14 cellular contexts compared by ENCODE assay signal in genomic region chr3:173510565-173510964, GRCh38.
DNase-seq lines count a peak whose midpoint lies in the region; TF ChIP-seq lines count a peak whose summit lies in the region.
"Had no signal": no experiment of that assay in that cellular context is flagged by ENCODE, and none has a peak within 500 bp of the region (broad histone marks: within the 10 kb centered on the region; RNA-seq: fewer than 3 reads in every experiment).

No MANE protein-coding gene starts in this region.

- peak; percentile 33 for TF ChIP-seq EP300 in neural cell (conservative IDR thresholded peaks at IDR 0.05; ENCODE audit: poor library complexity, severe bottlenecking)
- no peak for TF ChIP-seq EP300 in transverse colon (IDR thresholded peaks at IDR 0.05; ENCODE audit: low read depth)

- WGBS in transverse colon (ENCODE audit: low coverage in 1 of 2), 2 donors = 73 to 80% methylated on average over 4 of the region's 4 CpGs

- H3K79me2 ChIP-seq in neural cell (replicated peaks; ENCODE audit: insufficient read depth, low read length) = no peaks in the 10 kb centered on the region

- H3K9me3 ChIP-seq in neural cell (ENCODE audit: low read length) = no peaks in the 10 kb centered on the region
- no peaks in the 10 kb centered on the region for H3K9me3 ChIP-seq in transverse colon
- H3K9me3 ChIP-seq: BLaER1 had no signal

- H4K20me1 ChIP-seq in neural cell (ENCODE audit: insufficient read depth) = no peaks in the 10 kb centered on the region
- H4K20me1 ChIP-seq: BLaER1 had no signal

- peak overlapping the region; percentile 6 for H3K4me3 ChIP-seq in neural cell (ENCODE audit: low read length)
- no peak overlapping the region for H3K4me3 ChIP-seq in transverse colon
- H3K4me3 ChIP-seq: BLaER1, GM23338 had no signal

- in situ Hi-C loops in transverse colon (cut with MboI; ENCODE audit: low pct_ligation_motif_present in 1 of 4, low pct_unique_long_range_greater_than_20kb in 1 of 4, low sequenced_read_pairs in 3 of 4) = no loop called here

- no peak for TF ChIP-seq RAD21 in neural cell (conservative IDR thresholded peaks at IDR 0.05)

- intact Hi-C loops in transverse colon (cut with DNase I; ENCODE audit: low total_unique reads) = no loop called here

- H3K36me3 ChIP-seq in neural cell (ENCODE audit: insufficient read depth, low read length) = no peaks in the 10 kb centered on the region
- no peaks in the 10 kb centered on the region for H3K36me3 ChIP-seq in transverse colon
- H3K36me3 ChIP-seq: BLaER1 had no signal

- peak overlapping the region; percentile 5 for H3K9ac ChIP-seq in neural cell (ENCODE audit: low read length)
- H3K9ac ChIP-seq: BLaER1 had no signal

- DNase-seq in NCI-H345 (lab: John Stamatoyannopoulos, UW) (peak; percentile 0), NCI-H345 treated with DMSO at 0.1 percent for 48 hours (lab: John Stamatoyannopoulos, UW; ENCODE audit: unreplicated experiment) (no peak), COLO829 (ENCODE audit: low spot score) (peak; percentile 79), foreskin melanocyte (peak; percentile 74), transverse colon (no peak), GOT3 (lab: John Stamatoyannopoulos, UW) (no peak)
- DNase-seq in central memory CD4-positive, alpha-beta T cell = no peak
- DNase-seq: 8988T; AML-193; CD8-positive, alpha-beta memory T cell; H9 had no signal

- no peaks in the 10 kb centered on the region for H3K9me2 ChIP-seq in neural cell (ENCODE audit: insufficient read depth, low read length)

- no peak overlapping the region for H3K4me2 ChIP-seq in neural cell (ENCODE audit: low read length)
- H3K4me2 ChIP-seq: BLaER1, GM23338 had no signal

- H3K27ac ChIP-seq in neural cell (ENCODE audit: low read length) (peak overlapping the region; percentile 67), transverse colon (no peak overlapping the region)
- H3K27ac ChIP-seq: BLaER1 had no signal

- H3K4me1 ChIP-seq in transverse colon = no peaks in the 10 kb centered on the region
- H3K4me1 ChIP-seq: BLaER1 had no signal

- H3F3A ChIP-seq in neural cell (ENCODE audit: insufficient read depth, low read length, poor library complexity, severe bottlenecking) = no peaks in the 10 kb centered on the region

- H3K27me3 ChIP-seq in neural cell (ENCODE audit: insufficient read depth, low read depth, low read length) = no peaks in the 10 kb centered on the region
- no peaks in the 10 kb centered on the region for H3K27me3 ChIP-seq in transverse colon
- H3K27me3 ChIP-seq: BLaER1 had no signal

- TF ChIP-seq CTCF in neural cell (IDR thresholded peaks at IDR 0.05; ENCODE audit: poor library complexity, severe bottlenecking) (no peak), transverse colon (IDR thresholded peaks at IDR 0.05) (no peak)

- TF ChIP-seq POLR2A in transverse colon (IDR thresholded peaks at IDR 0.05) = no peak

- no peak overlapping the region for H2AFZ ChIP-seq in neural cell (ENCODE audit: low read depth, low read length)
- H2AFZ ChIP-seq: GM23338 had no signal

TF ChIP-seq in neural cell, 6 proteins besides CTCF, POLR2A, EP300 and RAD21:
- peak; percentile 19 for TF ChIP-seq POLR2AphosphoS5 (IDR thresholded peaks at IDR 0.05)
- no peak for TF ChIP-seq SMC3 (conservative IDR thresholded peaks at IDR 0.05; ENCODE audit: poor library complexity)
- TF ChIP-seq EZH2 (IDR thresholded peaks at IDR 0.05; ENCODE audit: borderline replicate concordance, insufficient read depth, low read length, poor library complexity, severe bottlenecking) = no peak
- TF ChIP-seq MXI1 (conservative IDR thresholded peaks at IDR 0.05; ENCODE audit: poor library complexity, severe bottlenecking) = no peak
- no peak for TF ChIP-seq TAF1 (IDR thresholded peaks at IDR 0.05; ENCODE audit: low read depth)
- TF ChIP-seq REST (IDR thresholded peaks at IDR 0.05; ENCODE audit: borderline replicate concordance) = peak; percentile 77

Comparison
In these comparisons a context has a peak if more than half of its experiments do, and no peak if none do; other contexts are left out.
1. DNase-seq: peak in NCI-H345 (single experiment), COLO829 (single experiment) and foreskin melanocyte (single experiment); none in NCI-H345 treated with DMSO at 0.1 percent for 48 hours (single experiment), central memory CD4-positive, alpha-beta T cell (single experiment), transverse colon (single experiment) and GOT3 (single experiment).